ENCODE assay signal across 1 cellular context in genomic region chr1:88802404-88802803, GRCh38.
TF ChIP-seq lines count a peak whose summit lies in the region.

No MANE protein-coding gene starts in this region.

TF ChIP-seq in GM12878, 131 proteins besides CTCF, POLR2A, EP300 and RAD21 (continued from another document):
- TF ChIP-seq E2F4 (IDR thresholded peaks at IDR 0.05; ENCODE audit: low read depth, low read length) (no peak), IRF4 (IDR thresholded peaks at IDR 0.05; ENCODE audit: low read depth, low read length) (no peak), MTA2 (IDR thresholded peaks at IDR 0.05; ENCODE audit: low read depth) (no peak), USF1 (IDR thresholded peaks at IDR 0.05; ENCODE audit: borderline replicate concordance, extremely low read length, insufficient read depth, low read depth, low read length) (no peak), MTA3 (IDR thresholded peaks at IDR 0.05; ENCODE audit: borderline replicate concordance, low read length) (no peak), NBN (IDR thresholded peaks at IDR 0.05) (no peak), SREBF2 (IDR thresholded peaks at IDR 0.05; ENCODE audit: low read length) (no peak), BACH1 (IDR thresholded peaks at IDR 0.05; ENCODE audit: borderline replicate concordance) (no peak), RELB (IDR thresholded peaks at IDR 0.05; ENCODE audit: low read depth) (no peak)
